ENCODE assay signal across 8 cellular contexts in genomic region chr18:9095297-9096012, GRCh38. TPM values are rescaled to one million over a fixed set of nuclear protein-coding genes. Genes with fewer than 3 reads are reported as not detected.
DNase-seq lines count a peak whose midpoint lies in the region; ATAC-seq and TF ChIP-seq lines count a peak whose summit lies in the region.

No MANE protein-coding gene starts in this region.

- no peak overlapping the region for H3K4me3 ChIP-seq in osteoblast (ENCODE audit: insufficient read depth, low read length)

- H3K79me2 ChIP-seq in osteoblast (ENCODE audit: insufficient read depth, low read length): no peaks in the 10 kb centered on the region

- in situ Hi-C loops in GM13977 (cut with MboI; ENCODE audit: low pct_unique_long_range_greater_than_20kb, low sequenced_read_pairs, unreplicated experiment): no loop called here

- peak overlapping the region; percentile 73 for H3K4me2 ChIP-seq in osteoblast (ENCODE audit: insufficient read depth, low read length)

- ATAC-seq in GM21825 (IDR thresholded peaks at IDR 0.05; ENCODE audit: unreplicated experiment): peak; percentile 85

- H2AFZ ChIP-seq in osteoblast (ENCODE audit: low read length): peak overlapping the region; percentile 55

- H3K27me3 ChIP-seq in osteoblast (ENCODE audit: insufficient read depth, low read length): no peaks in the 10 kb centered on the region

- no peaks in the 10 kb centered on the region for H4K20me1 ChIP-seq in osteoblast (ENCODE audit: insufficient read depth, low read length)

- DNase-seq in GM13977 (ENCODE audit: low spot score): peak; percentile 50
- peak; percentile 41 for DNase-seq in MV-4-11 (lab: John Stamatoyannopoulos, UW)
- DNase-seq in activated naive CD4-positive, alpha-beta T cell (lab: John Stamatoyannopoulos, UW): peak in 3 of 4 experiments; percentile 2 to 23 (median 20)
- DNase-seq in osteoblast (ENCODE audit: insufficient read length, low spot score, missing footprints): no peak
- no peak for DNase-seq in SHP77 (lab: John Stamatoyannopoulos, UW)
- no peak for DNase-seq in GM19238 (ENCODE audit: insufficient read length, low spot score)
- DNase-seq in cerebellum (ENCODE audit: low spot score): no peak

- TF ChIP-seq CTCF in GM13977 (IDR thresholded peaks at IDR 0.05; ENCODE audit: extremely low read depth, insufficient read depth, missing control alignments) (no peak), osteoblast (IDR thresholded peaks at IDR 0.05; ENCODE audit: extremely low read depth, low read depth, low read length) (no peak)

- H3K9me3 ChIP-seq in osteoblast (ENCODE audit: low read depth, low read length): no peaks in the 10 kb centered on the region

- peak overlapping the region; percentile 98 for H3K27ac ChIP-seq in osteoblast (ENCODE audit: low read depth, low read length)

- H3K36me3 ChIP-seq in osteoblast (ENCODE audit: insufficient read depth, low read length): no peaks in the 10 kb centered on the region

- H3K4me1 ChIP-seq in osteoblast (ENCODE audit: insufficient read depth, low read length): peaks cover 27% of the 10 kb centered on the region

RNA-seq across cellular contexts. Expression of gene NDUFV2, which starts 7.0 kb away (rescaled TPM):
- total RNA-seq in osteoblast (95.9 and 102 TPM in 2 replicates), cerebellum (80.8 TPM)

RNA-seq across cellular contexts. Expression of gene ANKRD12, which starts 41.1 kb away (rescaled TPM):
- total RNA-seq in osteoblast: 47.8 and 53.9 TPM in 2 replicates
- total RNA-seq in cerebellum: 102 TPM

Comparison
In these comparisons a context has a peak if more than half of its experiments do, and no peak if none do; other contexts are left out.
1. DNase-seq: peak in GM13977 (single experiment), MV-4-11 (single experiment) and activated naive CD4-positive, alpha-beta T cell (3 of 4); none in osteoblast (single experiment), SHP77 (0 of 2), GM19238 (single experiment) and cerebellum (single experiment).